Comparison of ENCODE assay signal across 18 cellular contexts in genomic region chr7:72190166-72190565, GRCh38.
A peak's percentile ranks its signal among the peaks of the same experiment; 100 is the strongest.
DNase-seq lines count a peak whose midpoint lies in the region; ATAC-seq lines count a peak whose summit lies in the region.
"Had no signal": no experiment of that assay in that cellular context is flagged by ENCODE, and none has a peak within 500 bp of the region (broad histone marks: within the 10 kb centered on the region; RNA-seq: fewer than 3 reads in every experiment).

No MANE protein-coding gene starts in this region.

- peak; percentile 16 for DNase-seq in ecto neural progenitor cell (ENCODE audit: low spot score)
- peak; percentile 77 for DNase-seq in left kidney (ENCODE audit: low read depth, low spot score)
- DNase-seq in pons (ENCODE audit: low spot score) = peak; percentile 32
- DNase-seq in SHP77 treated with DMSO at 0.1 percent for 48 hours (lab: John Stamatoyannopoulos, UW) = no peak
- DNase-seq: 8988T; ACHN; BE2C; CD4-positive, alpha-beta memory T cell; CD4-positive, CD25-positive, alpha-beta regulatory T cell; CD8-positive, alpha-beta memory T cell; COR-L47; DMS 273 treated with DMSO at 0.1 percent for 48 hours; DMS153; DMS53; DMS79; GF-D8 had no signal

- ATAC-seq in GM21529 (IDR thresholded peaks at IDR 0.05; ENCODE audit: unreplicated experiment) (no peak), GM19351 (IDR thresholded peaks at IDR 0.05; ENCODE audit: unreplicated experiment) (no peak)
